ENCODE assay signal across 16 cellular contexts in the genomic region with DNA sequence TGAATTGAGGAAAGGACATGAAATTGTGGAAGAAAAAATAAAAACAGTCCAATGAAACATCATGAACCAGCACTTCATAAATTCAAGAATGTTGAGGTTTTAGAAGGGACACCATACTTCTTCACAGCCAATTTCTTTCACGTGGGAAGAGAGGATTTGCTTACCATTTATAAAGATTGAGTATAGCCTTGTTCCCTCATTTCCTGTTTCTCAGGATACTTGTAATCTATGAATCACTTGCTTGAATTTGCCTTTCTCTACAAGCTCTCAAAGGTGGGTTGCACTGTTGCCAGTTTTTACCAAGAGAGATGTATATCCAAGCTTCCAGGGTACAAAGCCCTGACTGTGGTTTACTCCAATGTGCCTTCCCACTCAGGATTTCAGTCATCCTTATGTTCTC.
DNase-seq lines count a peak whose midpoint lies in the region; ATAC-seq lines count a peak whose summit lies in the region.
"Had no signal": no experiment of that assay in that cellular context is flagged by ENCODE, and none has a peak within 500 bp of the region (broad histone marks: within the 10 kb centered on the region; RNA-seq: fewer than 3 reads in every experiment).

No MANE protein-coding gene starts in this region.

- H3K27ac Mint-ChIP-seq in activated CD4-positive, alpha-beta T cell treated with anti-CD3 and anti-CD28 coated beads for 36 hours = peak overlapping the region; percentile 86
- H3K27ac Mint-ChIP-seq: endodermal cell; stimulated activated naive B cell treated with anti-CD40 and anti-IgM and Interleukin-4, amounts not matched to agents 10 μg/mL and 1 μg/mL and 100 μg/mL, for 72 hours had no signal

- no peaks in the 10 kb centered on the region for H3K9me3 ChIP-seq in effector memory CD4-positive, alpha-beta T cell (ENCODE audit: control insufficient read depth, low read length)
- H3K9me3 ChIP-seq: body of pancreas, psoas muscle had no signal

- no peaks in the 10 kb centered on the region for H3K27me3 ChIP-seq in effector memory CD4-positive, alpha-beta T cell (replicated peaks; ENCODE audit: control insufficient read depth, insufficient read depth, low read length, poor library complexity, severe bottlenecking)
- H3K27me3 ChIP-seq: body of pancreas had no signal

- no peak for DNase-seq in activated CD4-positive, alpha-beta T cell treated with anti-CD3 and anti-CD28 coated beads for 36 hours
- DNase-seq in activated CD4-positive, alpha-beta T cell treated with anti-CD3 and anti-CD28 coated beads for 4 hours = no peak
- DNase-seq in NCI-H226 (peak; percentile 32), non-pigmented ciliary epithelial cell (ENCODE audit: low read depth) (peak; percentile 44), SIG-M5 (lab: John Stamatoyannopoulos, UW) (no peak)
- DNase-seq in effector memory CD4-positive, alpha-beta T cell = no peak
- DNase-seq in stimulated activated CD8-positive, alpha-beta memory T cell treated with anti-CD3 and anti-CD28 coated beads, Interleukin-4, amount 100 ng/mL, for 48 hours = no peak
- DNase-seq: activated T-cell treated with anti-CD3 and anti-CD28 coated beads, Interleukin-2, amount 50 U/mL, for 24 hours; body of pancreas; endodermal cell; NCI-H526; psoas muscle; SHP77 treated with DMSO at 0.1 percent for 48 hours; stimulated activated CD4-positive, alpha-beta T cell treated with anti-CD3 and anti-CD28 coated beads, Interleukin-2, amount 100 ng/mL, for 48 hours; stimulated activated naive B cell treated with anti-CD40 and anti-IgM and Interleukin-4, amounts not matched to agents 10 μg/mL and 1 μg/mL and 100 μg/mL, for 72 hours had no signal

- H3K4me3 ChIP-seq in effector memory CD4-positive, alpha-beta T cell (ENCODE audit: insufficient read depth, low read depth, low read length, poor library complexity, severe bottlenecking) = peak overlapping the region; percentile 5
- H3K4me3 ChIP-seq: body of pancreas, psoas muscle had no signal

- H3K4me1 ChIP-seq in effector memory CD4-positive, alpha-beta T cell (ENCODE audit: control insufficient read depth, insufficient read depth, low read length, poor library complexity, severe bottlenecking) = peaks cover 24% of the 10 kb centered on the region
- H3K4me1 ChIP-seq: body of pancreas, psoas muscle had no signal

- CTCF ChIA-PET in activated CD4-positive, alpha-beta T cell treated with anti-CD3 and anti-CD28 coated beads for 36 hours (lab: Charles Lee) = interaction anchor here (1.0 kb wide), 1 partner anchor 11 kb away, joined by 3 read pairs; no protein-coding TSS in a partner anchor

- H3K9me3 Mint-ChIP-seq in activated CD4-positive, alpha-beta T cell treated with anti-CD3 and anti-CD28 coated beads for 36 hours (ENCODE audit: low read depth) = peaks cover 13% of the 10 kb centered on the region
- H3K9me3 Mint-ChIP-seq: endodermal cell had no signal

- peaks cover 10% of the 10 kb centered on the region for H3K36me3 Mint-ChIP-seq in activated CD4-positive, alpha-beta T cell treated with anti-CD3 and anti-CD28 coated beads for 36 hours (ENCODE audit: low read depth)
- H3K36me3 Mint-ChIP-seq: stimulated activated naive B cell treated with anti-CD40 and anti-IgM and Interleukin-4, amounts not matched to agents 10 μg/mL and 1 μg/mL and 100 μg/mL, for 72 hours had no signal

- no peak overlapping the region for H3K27ac ChIP-seq in effector memory CD4-positive, alpha-beta T cell (ENCODE audit: insufficient read depth, low read length, poor library complexity, severe bottlenecking)
- H3K27ac ChIP-seq: body of pancreas, psoas muscle had no signal

- no peak for ATAC-seq in activated CD4-positive, alpha-beta T cell treated with anti-CD3 and anti-CD28 coated beads for 36 hours
- ATAC-seq in HG02571 (IDR thresholded peaks at IDR 0.05; ENCODE audit: unreplicated experiment) = no peak
- ATAC-seq: body of pancreas; psoas muscle; stimulated activated naive B cell treated with anti-CD40 and anti-IgM and Interleukin-4, amounts not matched to agents 10 μg/mL and 1 μg/mL and 100 μg/mL, for 72 hours had no signal

- no peaks in the 10 kb centered on the region for H3K27me3 Mint-ChIP-seq in activated CD4-positive, alpha-beta T cell treated with anti-CD3 and anti-CD28 coated beads for 36 hours
- H3K27me3 Mint-ChIP-seq: activated T-cell treated with anti-CD3 and anti-CD28 coated beads, Interleukin-2, amount 50 U/mL, for 24 hours; stimulated activated naive B cell treated with anti-CD40 and anti-IgM and Interleukin-4, amounts not matched to agents 10 μg/mL and 1 μg/mL and 100 μg/mL, for 72 hours had no signal

- peaks cover 66% of the 10 kb centered on the region for H3K4me1 Mint-ChIP-seq in activated CD4-positive, alpha-beta T cell treated with anti-CD3 and anti-CD28 coated beads for 36 hours

- H3K4me3 Mint-ChIP-seq in activated CD4-positive, alpha-beta T cell treated with anti-CD3 and anti-CD28 coated beads for 36 hours = no peak overlapping the region
- H3K4me3 Mint-ChIP-seq: activated T-cell treated with anti-CD3 and anti-CD28 coated beads, Interleukin-2, amount 50 U/mL, for 24 hours; endodermal cell; stimulated activated naive B cell treated with anti-CD40 and anti-IgM and Interleukin-4, amounts not matched to agents 10 μg/mL and 1 μg/mL and 100 μg/mL, for 72 hours had no signal

- intact Hi-C loops in activated CD4-positive, alpha-beta T cell treated with anti-CD3 and anti-CD28 coated beads for 36 hours (cut with DNase I, micrococcal nuclease) = no loop called here

- POLR2A ChIA-PET in activated CD4-positive, alpha-beta T cell treated with anti-CD3 and anti-CD28 coated beads for 36 hours (lab: Charles Lee) = no interaction called here

- H3K36me3 ChIP-seq in effector memory CD4-positive, alpha-beta T cell (ENCODE audit: control insufficient read depth, insufficient read depth, low read length) = no peaks in the 10 kb centered on the region

Comparison
In these comparisons a context has a peak if more than half of its experiments do, and no peak if none do; other contexts are left out.
1. DNase-seq: peak in NCI-H226 (single experiment) and non-pigmented ciliary epithelial cell (single experiment); none in activated CD4-positive, alpha-beta T cell treated with anti-CD3 and anti-CD28 coated beads for 36 hours (single experiment), activated CD4-positive, alpha-beta T cell treated with anti-CD3 and anti-CD28 coated beads for 4 hours (0 of 2), effector memory CD4-positive, alpha-beta T cell (0 of 3), SIG-M5 (single experiment) and stimulated activated CD8-positive, alpha-beta memory T cell treated with anti-CD3 and anti-CD28 coated beads, Interleukin-4, amount 100 ng/mL, for 48 hours (single experiment).